Comparison of ENCODE assay signal across 22 cellular contexts in the genomic region with DNA sequence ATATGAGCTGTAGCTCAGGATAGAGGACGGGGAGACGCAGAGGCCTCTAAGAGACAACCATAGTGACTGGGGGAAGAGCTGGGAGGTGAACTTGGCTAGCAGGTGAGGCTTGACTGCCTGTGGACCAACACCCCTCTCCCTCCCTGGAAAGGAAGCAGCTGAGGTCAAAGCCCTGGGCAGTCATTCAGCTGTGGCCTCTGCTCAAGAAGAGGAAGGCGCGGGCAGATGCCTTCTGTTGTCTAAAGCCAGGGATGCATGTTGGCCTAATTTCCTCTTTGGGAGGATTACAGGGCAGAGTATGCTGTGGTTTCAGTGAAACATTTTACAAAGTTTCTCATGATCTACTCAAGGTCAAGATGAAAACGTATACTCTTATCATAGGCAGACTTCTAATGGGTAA.
DNase-seq lines count a peak whose midpoint lies in the region; ATAC-seq and TF ChIP-seq lines count a peak whose summit lies in the region.
"Had no signal": no experiment of that assay in that cellular context is flagged by ENCODE, and none has a peak within 500 bp of the region (broad histone marks: within the 10 kb centered on the region; RNA-seq: fewer than 3 reads in every experiment).

No MANE protein-coding gene starts in this region.

- H3K4me3 Mint-ChIP-seq in nephron progenitor cell, result no peak overlapping the region
- H3K4me3 Mint-ChIP-seq: activated naive CD8-positive, alpha-beta T cell treated with anti-CD3 and anti-CD28 coated beads for 36 hours; activated T-helper 1 cell treated with anti-CD3 and anti-CD28 coated beads, Interleukin-12 subunit alpha, Interleukin-12 subunit beta, Interleukin-2, Interleukin-4 antibody, amounts not matched to agents 30 ng/mL and 10 ng/mL and 1 ng/mL, durations not matched to agents 14 hours and 24 hours and 36 hours; brain; CD4-positive, alpha-beta memory T cell; naive thymus-derived CD4-positive, alpha-beta T cell had no signal

- H3K27me3 Mint-ChIP-seq in nephron progenitor cell (ENCODE audit: low read depth, poor library complexity), result peaks cover 4% of the 10 kb centered on the region
- H3K27me3 Mint-ChIP-seq: activated naive CD8-positive, alpha-beta T cell treated with anti-CD3 and anti-CD28 coated beads for 36 hours; brain had no signal

- ATAC-seq in HG03442 (IDR thresholded peaks at IDR 0.05; ENCODE audit: unreplicated experiment), result peak; percentile 41
- ATAC-seq in left ventricle myocardium superior, result no peak
- no peak for ATAC-seq in GM18870 (IDR thresholded peaks at IDR 0.05; ENCODE audit: unreplicated experiment)
- ATAC-seq in HG03135 (IDR thresholded peaks at IDR 0.05; ENCODE audit: unreplicated experiment), result no peak
- ATAC-seq: HCT116; naive thymus-derived CD4-positive, alpha-beta T cell; Panc1 had no signal

- peak; percentile 64 for DNase-seq in Ammon's horn (ENCODE audit: low spot score)
- DNase-seq in left ventricle myocardium superior, result peak; percentile 38
- DNase-seq in nephron progenitor cell, result peak; percentile 20
- no peak for DNase-seq in activated effector memory CD4-positive, alpha-beta T cell treated with anti-CD3 and anti-CD28 coated beads, Interleukin-2, amount 50 U/mL, for 16 hours
- DNase-seq in SHP77 treated with DMSO at 0.1 percent for 48 hours (lab: John Stamatoyannopoulos, UW), result no peak
- DNase-seq: activated naive CD8-positive, alpha-beta T cell treated with anti-CD3 and anti-CD28 coated beads for 36 hours; CD4-positive, alpha-beta memory T cell; cortex of kidney; MM.1S; naive thymus-derived CD4-positive, alpha-beta T cell; NCI-H1694; NCI-H2227 treated with DMSO at 0.1 percent for 48 hours; SK-N-SH; spleen; stimulated activated CD4-positive, alpha-beta T cell treated with anti-CD3 and anti-CD28 coated beads, Interleukin-4, amount 100 ng/mL, for 4 hours had no signal

- no peaks in the 10 kb centered on the region for H3K9me3 Mint-ChIP-seq in nephron progenitor cell
- H3K9me3 Mint-ChIP-seq: activated naive CD8-positive, alpha-beta T cell treated with anti-CD3 and anti-CD28 coated beads for 36 hours; activated T-helper 1 cell treated with anti-CD3 and anti-CD28 coated beads, Interleukin-12 subunit alpha, Interleukin-12 subunit beta, Interleukin-2, Interleukin-4 antibody, amounts not matched to agents 30 ng/mL and 10 ng/mL and 1 ng/mL, durations not matched to agents 14 hours and 24 hours and 36 hours; CD4-positive, alpha-beta memory T cell; naive thymus-derived CD4-positive, alpha-beta T cell had no signal

- peaks cover 51% of the 10 kb centered on the region for H3K4me1 Mint-ChIP-seq in nephron progenitor cell
- H3K4me1 Mint-ChIP-seq: activated naive CD8-positive, alpha-beta T cell treated with anti-CD3 and anti-CD28 coated beads for 36 hours had no signal

- H3K36me3 Mint-ChIP-seq in nephron progenitor cell (ENCODE audit: low read depth), result no peaks in the 10 kb centered on the region
- H3K36me3 Mint-ChIP-seq: activated naive CD8-positive, alpha-beta T cell treated with anti-CD3 and anti-CD28 coated beads for 36 hours; CD4-positive, alpha-beta memory T cell; naive thymus-derived CD4-positive, alpha-beta T cell had no signal

- TF ChIP-seq CTCF in nephron progenitor cell (IDR thresholded peaks at IDR 0.05), result no peak

- intact Hi-C loops in left ventricle myocardium superior (cut with micrococcal nuclease), result no loop called here

- H3K27ac Mint-ChIP-seq in nephron progenitor cell, result peak overlapping the region; percentile 18
- H3K27ac Mint-ChIP-seq: activated naive CD8-positive, alpha-beta T cell treated with anti-CD3 and anti-CD28 coated beads for 36 hours; activated T-helper 1 cell treated with anti-CD3 and anti-CD28 coated beads, Interleukin-12 subunit alpha, Interleukin-12 subunit beta, Interleukin-2, Interleukin-4 antibody, amounts not matched to agents 30 ng/mL and 10 ng/mL and 1 ng/mL, durations not matched to agents 14 hours and 24 hours and 36 hours; CD4-positive, alpha-beta memory T cell; naive thymus-derived CD4-positive, alpha-beta T cell had no signal

Comparison
In these comparisons a context has a peak if more than half of its experiments do, and no peak if none do; other contexts are left out.
1. DNase-seq: peak in Ammon's horn (single experiment), left ventricle myocardium superior (single experiment) and nephron progenitor cell (single experiment); none in activated effector memory CD4-positive, alpha-beta T cell treated with anti-CD3 and anti-CD28 coated beads, Interleukin-2, amount 50 U/mL, for 16 hours (single experiment) and SHP77 treated with DMSO at 0.1 percent for 48 hours (single experiment).